ENCODE assay signal across 1 cellular context in the genomic region with DNA sequence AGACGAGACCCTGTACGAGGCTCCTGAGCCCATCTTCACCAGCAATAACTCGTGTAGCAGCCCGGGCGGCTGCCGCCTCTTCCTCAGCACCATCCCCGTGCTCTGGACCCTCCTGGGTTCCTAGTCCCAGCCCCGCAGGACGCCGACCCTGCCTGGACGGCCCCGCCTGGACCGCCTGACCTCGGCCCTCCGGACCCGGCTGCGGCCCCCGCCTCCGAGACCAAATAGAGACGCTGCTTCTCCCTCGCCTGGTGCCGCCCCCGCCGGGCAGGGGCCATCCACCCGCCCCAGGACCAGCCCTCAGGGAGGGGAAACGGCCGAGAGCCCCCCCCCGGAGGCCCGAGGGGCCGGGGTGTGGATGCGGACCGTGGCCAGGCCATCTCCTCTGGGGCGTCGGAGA.
TF ChIP-seq lines count a peak whose summit lies in the region.

No MANE protein-coding gene starts in this region.

TF ChIP-seq in HepG2, 621 proteins besides CTCF, POLR2A, EP300 and RAD21:
- TF ChIP-seq AGO2 (optimal IDR thresholded peaks at IDR 0.05; ENCODE audit: low read depth, low read length) (peak; percentile 45), ZNF598 (CRISPR knock-in tag; IDR thresholded peaks at IDR 0.05; ENCODE audit: borderline replicate concordance) (no peak)
